In the genomic region with DNA sequence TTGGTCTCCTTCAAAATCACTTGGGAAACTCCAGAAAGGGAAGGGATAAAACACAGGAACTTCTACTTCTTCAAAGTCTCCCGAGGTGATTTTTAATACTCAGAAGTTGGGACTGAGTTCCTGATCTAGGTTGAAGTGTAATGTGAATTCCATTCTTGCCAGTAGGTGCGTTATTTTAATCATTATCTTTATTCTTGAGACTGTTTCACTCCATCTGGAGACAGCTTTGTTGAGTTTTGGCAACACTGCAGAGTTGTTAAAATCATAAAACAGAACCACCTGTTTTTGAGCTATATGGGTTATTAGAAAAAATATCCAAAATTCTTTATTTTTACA, we compare ENCODE assay signal across 10 cellular contexts. TPM values are rescaled to one million over a fixed set of nuclear protein-coding genes. Genes with fewer than 3 reads are reported as not detected.
DNase-seq lines count a peak whose midpoint lies in the region; ATAC-seq, FAIRE-seq and TF ChIP-seq lines count a peak whose summit lies in the region.
"Had no signal": no experiment of that assay in that cellular context is flagged by ENCODE, and none has a peak within 500 bp of the region (broad histone marks: within the 10 kb centered on the region; RNA-seq: fewer than 3 reads in every experiment).

No MANE protein-coding gene starts in this region.

- H3K9me3 ChIP-seq in GM12878 (replicated peaks; ENCODE audit: control insufficient read depth, insufficient read depth, low read length), result no peaks in the 10 kb centered on the region
- no peaks in the 10 kb centered on the region for H3K9me3 ChIP-seq in transverse colon

- H2AFZ ChIP-seq in GM12878 (ENCODE audit: control insufficient read depth, low read depth, low read length), result no peak overlapping the region

- ATAC-seq in GM12878 (peak; percentile 48), HG03039 (IDR thresholded peaks at IDR 0.05; ENCODE audit: unreplicated experiment) (no peak)

- no peaks in the 10 kb centered on the region for H3K36me3 ChIP-seq in GM12878 (ENCODE audit: control insufficient read depth in 2 of 2, insufficient read depth in 2 of 2, low read length in 1 of 2)
- H3K36me3 ChIP-seq in mesendoderm (ENCODE audit: control insufficient read depth, insufficient read depth, low read length), result no peaks in the 10 kb centered on the region
- no peaks in the 10 kb centered on the region for H3K36me3 ChIP-seq in transverse colon

- H4K8ac ChIP-seq in mesendoderm (ENCODE audit: low read depth, low read length), result no peak overlapping the region

- TF ChIP-seq POLR2A in GM12878 (IDR thresholded peaks at IDR 0.05; ENCODE audit: low read depth, low read length) (no peak), transverse colon (IDR thresholded peaks at IDR 0.05) (no peak)

- H4K20me1 ChIP-seq in GM12878 (ENCODE audit: control insufficient read depth, insufficient read depth), result no peaks in the 10 kb centered on the region

- H3K4me1 ChIP-seq in GM12878 (ENCODE audit: control insufficient read depth, insufficient read depth, low read length) (peaks cover 3% of the 10 kb centered on the region; the same call in 1 of the 2 replicates), mesendoderm (ENCODE audit: control insufficient read depth, low read depth, low read length) (peaks cover 14% of the 10 kb centered on the region), transverse colon (peaks cover 14 to 90% (median 53%) of the 10 kb centered on the region in 4 donors)

- H3K27ac ChIP-seq in GM12878 (ENCODE audit: control insufficient read depth, insufficient read depth) (no peak overlapping the region), mesendoderm (ENCODE audit: low read depth, low read length) (no peak overlapping the region), transverse colon (peak overlapping the region; percentile 52 to 79 (median 68))

- no peak overlapping the region for H2AK5ac ChIP-seq in mesendoderm (ENCODE audit: low read length)

- in situ Hi-C loops in GM12878 (cut with MboI), result no loop called here
- in situ Hi-C loops in transverse colon (cut with MboI; ENCODE audit: low pct_ligation_motif_present in 1 of 4, low pct_unique_long_range_greater_than_20kb in 1 of 4, low sequenced_read_pairs in 3 of 4), result no loop called here

- H3K79me1 ChIP-seq in mesendoderm (ENCODE audit: low read length), result no peaks in the 10 kb centered on the region

- peak overlapping the region; percentile 73 for H2BK120ac ChIP-seq in mesendoderm (ENCODE audit: low read depth, low read length)

- TF ChIP-seq CTCF in GM12878 (IDR thresholded peaks at IDR 0.05 in 2 of 3, conservative IDR thresholded peaks at IDR 0.05 in 1 of 3; ENCODE audit: control insufficient read depth in 2 of 3, extremely low read depth in 1 of 3, insufficient read depth in 1 of 3, low read depth in 3 of 3, low read length in 3 of 3) (no peak), transverse colon (IDR thresholded peaks at IDR 0.05) (no peak)

- H3K79me2 ChIP-seq in GM12878 (ENCODE audit: control insufficient read depth, insufficient read depth, low read length) (no peaks in the 10 kb centered on the region), mesendoderm (ENCODE audit: control insufficient read depth, insufficient read depth, low read length) (no peaks in the 10 kb centered on the region)

- BruUV-seq in GM12878 (replicated peaks; lab: Mats Ljungman, UMichigan), result no TSS peak

- TF ChIP-seq RAD21 in GM12878 (IDR thresholded peaks at IDR 0.05; ENCODE audit: insufficient read depth, low read depth, low read length), result no peak

- CTCF ChIA-PET in GM12878 (lab: Yijun Ruan, JAX), result no interaction called here

- 0% methylated on average over 2 of the region's 2 CpGs for WGBS in GM12878 (ENCODE audit: insufficient coverage, insufficient replicate concordance, low lambda C conversion rate, missing lambda C conversion rate)
- no CpG with 5 or more reads among the region's 2 CpGs for WGBS in mesendoderm (ENCODE audit: extremely low coverage, insufficient coverage, low lambda C conversion rate)
- WGBS in transverse colon (ENCODE audit: low coverage in 1 of 2), 2 donors, result 9 to 16% methylated on average over 2 of the region's 2 CpGs

- H3K4me2 ChIP-seq in GM12878 (ENCODE audit: control insufficient read depth, insufficient read depth) (no peak overlapping the region), mesendoderm (ENCODE audit: low read length) (no peak overlapping the region)

- SMC1A ChIA-PET in GM12878 (lab: Charles Lee; ENCODE audit: uncharacterized antibody, unreplicated experiment), result interaction anchor here (0.8 to 2.4 kb wide), 5 partner anchors 14 to 150 kb away, joined by 3 to 10 read pairs (median 4); no protein-coding TSS in a partner anchor

- no peak overlapping the region for H3K18ac ChIP-seq in mesendoderm (ENCODE audit: low read length)

- intact Hi-C loops in GM12878 (cut with micrococcal nuclease; ENCODE audit: unreplicated experiment), result loop anchor here (2.0 kb wide), 1 partner anchor 52 kb away; no protein-coding TSS in a partner anchor
- intact Hi-C loops in transverse colon (cut with DNase I; ENCODE audit: low total_unique reads), result no loop called here

- FAIRE-seq in GM12878 (lab: Jason Lieb, UNC), result no peak

- no peak overlapping the region for H3K4ac ChIP-seq in mesendoderm (ENCODE audit: low read depth, low read length)

- POLR2A ChIA-PET in GM12878 (lab: Charles Lee), result interaction anchor here (1.3 kb wide), 1 partner anchor 11 kb away, joined by 3 read pairs; no protein-coding TSS in a partner anchor

- H3K9ac ChIP-seq in GM12878 (ENCODE audit: control insufficient read depth, insufficient read depth, low read length), result no peak overlapping the region
- H3K9ac ChIP-seq in mesendoderm (ENCODE audit: low read length), result no peak overlapping the region

- H3K27me3 ChIP-seq in GM12878 (replicated peaks in 1 of 2; ENCODE audit: control insufficient read depth in 2 of 2, insufficient read depth in 2 of 2, low read length in 1 of 2) (no peaks in the 10 kb centered on the region), mesendoderm (ENCODE audit: insufficient read depth, low read length, poor library complexity) (no peaks in the 10 kb centered on the region), transverse colon (no peaks in the 10 kb centered on the region)

- no peak overlapping the region for H2BK5ac ChIP-seq in mesendoderm (ENCODE audit: low read length)

- peak overlapping the region; percentile 56 for H3K56ac ChIP-seq in mesendoderm (ENCODE audit: low read length)

- peak overlapping the region; percentile 57 for H2BK15ac ChIP-seq in mesendoderm (replicated peaks; ENCODE audit: low read depth)

- TF ChIP-seq EP300 in GM12878 (IDR thresholded peaks at IDR 0.05; ENCODE audit: borderline replicate concordance in 1 of 2, control insufficient read depth in 1 of 2, low read depth in 2 of 2, low read length in 2 of 2) (no peak), transverse colon (IDR thresholded peaks at IDR 0.05; ENCODE audit: low read depth) (no peak)

- no peak overlapping the region for H4K5ac ChIP-seq in mesendoderm (ENCODE audit: low read length)

- RAD21 ChIA-PET in GM12878 (lab: Charles Lee; ENCODE audit: unreplicated experiment), result interaction anchor here (1.0 kb wide), 1 partner anchor 250 kb away, joined by 3 read pairs; no protein-coding TSS in a partner anchor

- H3K4me3 ChIP-seq in GM12878 (no peak overlapping the region), mesendoderm (ENCODE audit: low read length) (no peak overlapping the region), transverse colon (no peak overlapping the region)

- H3K23ac ChIP-seq in mesendoderm (ENCODE audit: low read length), result no peak overlapping the region

- peak; percentile 30 for DNase-seq in DMS 273 (lab: John Stamatoyannopoulos, UW; ENCODE audit: unreplicated experiment)
- no peak for DNase-seq in DMS 273 treated with DMSO at 0.1 percent for 48 hours (lab: John Stamatoyannopoulos, UW)
- no peak for DNase-seq in GM12878 (ENCODE audit: low read depth, low spot score)
- DNase-seq in mesendoderm, result no peak
- no peak for DNase-seq in transverse colon
- no peak for DNase-seq in stimulated activated naive CD4-positive, alpha-beta T cell treated with Interleukin-2 at 50 U/mL for 16 hours (lab: John Stamatoyannopoulos, UW)
- DNase-seq in HT-29 (ENCODE audit: low spot score), result no peak
- DNase-seq: 8988T, NCI-H1694 had no signal

TF ChIP-seq in GM12878, 131 proteins besides CTCF, POLR2A, EP300 and RAD21 (continues in another document):
- no peak for TF ChIP-seq RAD51 (IDR thresholded peaks at IDR 0.05)
- TF ChIP-seq NR2F1 (conservative IDR thresholded peaks at IDR 0.05), result no peak

RNA-seq across cellular contexts. Expression of a gene that starts 22.0 kb away (rescaled TPM):
- total RNA-seq in GM12878 (2013; cell fraction: nucleolus; rRNA removed), result 0.96 and 1.5 TPM in 2 replicates
- total RNA-seq in GM12878 (2014; rRNA removed) (under 0.01 and 0.06 TPM in 2 replicates), GM12878 (2014; rRNA removed; fragmentation: Illumina TruSeq; extraction: Trizol) (0.09 and 0.18 TPM in 2 replicates), GM12878 (2021) (0.16 and 0.23 TPM in 2 replicates), transverse colon (100 to 1,000 TPM; 120 to 321 (median 252) TPM)
- polyA plus RNA-seq in GM12878 (2011; ENCODE audit: low read depth), result 0.13 TPM
- polyA plus RNA-seq in GM12878 (2011; rRNA removed) (0.37 and 0.78 TPM in 2 replicates), GM12878 (2014; fragmentation: Illumina TruSeq; extraction: Trizol) (0.08 and 0.21 TPM in 2 replicates), GM12878 (2014; fragmentation: Nextera tagmentation; extraction: Ambion mirVana) (under 1 TPM; 0.03 to 0.05 TPM), GM12878 (2014; rRNA removed) (0.04 and 0.12 TPM in 2 replicates), GM12878 (2016; fragmentation: Nextera tagmentation; extraction: Ambion mirVana) (under 1 TPM; 0.10 to 0.36 TPM)
- polyA plus RNA-seq in GM12878 (2011; cell fraction: cytosol; rRNA removed), result 0.31 and 0.38 TPM in 2 replicates
- 0.44 and 0.72 TPM in 2 replicates for polyA plus RNA-seq in GM12878 (2011; cell fraction: nucleus; rRNA removed)
- polyA plus RNA-seq in GM12878 (2012), result 0.43 and 0.48 TPM in 2 replicates
- 0.72 and 2.6 TPM in 2 replicates for polyA minus RNA-seq in GM12878 (2011; rRNA and poly(A)+ RNA removed)
- polyA minus RNA-seq in GM12878 (2011; cell fraction: cytosol; rRNA and poly(A)+ RNA removed), result 1.7 TPM in 1 of 2 replicates, not detected in the other
- 0.12 and 0.57 TPM in 2 replicates for polyA minus RNA-seq in GM12878 (2011; cell fraction: nucleus; rRNA and poly(A)+ RNA removed)
- 2.4 TPM for polyA plus RNA-seq in mesendoderm (2013, experiment 1 of 2)
- polyA plus RNA-seq in mesendoderm (2013, experiment 2 of 2), result 2.4 TPM
- 25.8 and 34.0 TPM in 2 replicates for total RNA-seq in HT-29 (2014; rRNA removed; shearing (Covaris generic))

Comparison
In these comparisons a context has a peak if more than half of its experiments do, and no peak if none do; other contexts are left out.
1. H3K27ac ChIP-seq: peak in transverse colon (4 of 4); none in GM12878 (single experiment) and mesendoderm (single experiment).
2. RNA of a gene that starts 22.0 kb away (total RNA-seq): 120 to 321 TPM in transverse colon and 25.8 to 34.0 TPM in HT-29; under 0.01 to 1.5 TPM in GM12878; every median in the first group is over 10 times any median in the second.